24 cellular contexts compared by ENCODE assay signal in the genomic region with DNA sequence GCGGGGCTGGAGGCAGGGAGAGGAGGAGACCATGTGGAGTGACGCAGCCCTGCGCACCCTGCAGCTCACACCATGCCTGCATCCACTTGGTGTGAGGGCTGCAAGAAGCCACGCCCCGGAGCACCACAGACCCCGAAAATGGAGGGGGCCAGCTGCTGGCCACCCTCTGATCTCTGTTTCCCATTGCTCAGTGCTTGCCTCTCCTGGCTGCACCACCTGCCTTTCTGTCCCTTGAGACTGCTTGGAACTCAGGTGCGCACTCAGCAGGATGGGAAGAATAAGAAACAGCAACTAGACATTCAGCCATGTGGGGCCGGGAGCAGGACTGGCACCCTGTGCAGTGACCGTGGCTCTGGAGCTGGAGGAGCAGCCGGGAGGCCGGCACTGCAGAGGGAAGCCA.
DNase-seq lines count a peak whose midpoint lies in the region; ATAC-seq and TF ChIP-seq lines count a peak whose summit lies in the region.
"Had no signal": no experiment of that assay in that cellular context is flagged by ENCODE, and none has a peak within 500 bp of the region (broad histone marks: within the 10 kb centered on the region; RNA-seq: fewer than 3 reads in every experiment).

No MANE protein-coding gene starts in this region.

- H3K27ac Mint-ChIP-seq in H9 (peak overlapping the region in 1 of 3 experiments; percentile 89; a peak in 2 of 7 replicates), osteocyte (ENCODE audit: unreplicated experiment) (no peak overlapping the region), T-helper 17 cell (no peak overlapping the region)
- H3K27ac Mint-ChIP-seq: CD4-positive, alpha-beta T cell; HFFc6; T-cell; T-helper 2 cell treated with Interferon-gamma antibody and Interleukin-4, amounts not matched to agents 5 μg/mL and 100 μg/mL, for 36 hours had no signal

- H3K4me1 ChIP-seq in H9 (ENCODE audit: insufficient read depth, low read length), result no peaks in the 10 kb centered on the region
- H3K4me1 ChIP-seq: HAP-1 had no signal

- H3K18ac ChIP-seq in H9 (ENCODE audit: insufficient read length, low read depth, low read length), result peak overlapping the region; percentile 37

- no peak overlapping the region for H2AK5ac ChIP-seq in H9 (ENCODE audit: insufficient read length, low read length)

- H3K4me1 Mint-ChIP-seq in H9 (peaks cover 28 to 32% of the 10 kb centered on the region in 2 experiments), osteocyte (ENCODE audit: unreplicated experiment) (peaks cover 13% of the 10 kb centered on the region), T-helper 17 cell (peaks cover 8% of the 10 kb centered on the region)
- H3K4me1 Mint-ChIP-seq: T-cell had no signal

- no peak for TF ChIP-seq CTCF in H9 (conservative IDR thresholded peaks at IDR 0.05)
- TF ChIP-seq CTCF in osteocyte (IDR thresholded peaks at IDR 0.05), result no peak

- no peak overlapping the region for H2BK12ac ChIP-seq in H9 (ENCODE audit: insufficient read length, low read depth, low read length)

- no peak overlapping the region for H2BK120ac ChIP-seq in H9 (ENCODE audit: low read depth, low read length, poor library complexity, severe bottlenecking)

- no peaks in the 10 kb centered on the region for H3K27me3 ChIP-seq in H9 (ENCODE audit: insufficient read depth, low read length)
- H3K27me3 ChIP-seq: BLaER1 treated with 17β-estradiol and CSF1 and Interleukin-3, amounts not matched to agents 10 nM and 100 nM had no signal

- no peaks in the 10 kb centered on the region for H4K20me1 ChIP-seq in H9 (ENCODE audit: control insufficient read depth, insufficient read depth, insufficient read length)
- H4K20me1 ChIP-seq: BLaER1 treated with 17β-estradiol and CSF1 and Interleukin-3, amounts not matched to agents 10 nM and 100 nM had no signal

- no peaks in the 10 kb centered on the region for H3K9me3 ChIP-seq in H9 (ENCODE audit: control insufficient read depth, low read depth, low read length)
- no peaks in the 10 kb centered on the region for H3K9me3 ChIP-seq in T-helper 17 cell (ENCODE audit: control insufficient read depth, low read length, poor library complexity, severe bottlenecking)
- H3K9me3 ChIP-seq: HAP-1 had no signal

- no CpG with 5 or more reads among the region's 11 CpGs for WGBS in H9 (ENCODE audit: extremely low coverage, insufficient read length, low lambda C conversion rate)

- peaks cover 5% of the 10 kb centered on the region for H3K27me3 Mint-ChIP-seq in H9 (ENCODE audit: low read depth)
- H3K27me3 Mint-ChIP-seq in osteocyte (ENCODE audit: unreplicated experiment), result peaks cover 5% of the 10 kb centered on the region
- peaks cover 33% of the 10 kb centered on the region for H3K27me3 Mint-ChIP-seq in T-helper 17 cell

- no peak overlapping the region for H3K27ac ChIP-seq in H9 (ENCODE audit: insufficient read length, low read depth, low read length)
- H3K27ac ChIP-seq: BLaER1 treated with 17β-estradiol and CSF1 and Interleukin-3, amounts not matched to agents 10 nM and 100 nM; RWPE1 had no signal

- DNase-seq in H9, result no peak
- peak; percentile 29 for DNase-seq in NCI-H187 treated with DMSO at 0.1 percent for 48 hours (lab: John Stamatoyannopoulos, UW)
- DNase-seq in NCI-H69 (lab: John Stamatoyannopoulos, UW), result peak; percentile 67
- DNase-seq in osteocyte (ENCODE audit: extremely low spot score, unreplicated experiment), result peak; percentile 62
- DNase-seq in T-helper 17 cell, result no peak
- DNase-seq in activated T-cell treated with anti-CD3 and anti-CD28 coated beads, Interleukin-2, amount 50 U/mL, for 48 hours, result no peak
- no peak for DNase-seq in Ammon's horn (ENCODE audit: low spot score)
- DNase-seq: CD4-positive, alpha-beta T cell; HFFc6; KBM-7; MV-4-11; NCI-H1105 treated with DMSO at 0.1 percent for 48 hours; NCI-H2081; NCI-H446 treated with DMSO at 0.1 percent for 48 hours; NCI-H526 treated with DMSO at 0.1 percent for 48 hours; SHP77; T-cell had no signal

- H3K14ac ChIP-seq in H9 (ENCODE audit: insufficient read depth, low read length), result no peak overlapping the region

- H3K9ac ChIP-seq in H9 (ENCODE audit: extremely low read depth, insufficient read length, low read length), result no peak overlapping the region
- H3K9ac ChIP-seq: BLaER1 treated with 17β-estradiol and CSF1 and Interleukin-3, amounts not matched to agents 10 nM and 100 nM had no signal

- H3T11ph ChIP-seq in H9 (ENCODE audit: low read length), result no peak overlapping the region

- no peak overlapping the region for H4K8ac ChIP-seq in H9 (replicated peaks; ENCODE audit: insufficient read length, low read depth, low read length)

- no peaks in the 10 kb centered on the region for H3K23me2 ChIP-seq in H9 (ENCODE audit: insufficient read length, low read depth, low read length, poor library complexity, severe bottlenecking)

- no peaks in the 10 kb centered on the region for H3K9me3 Mint-ChIP-seq in H9
- no peaks in the 10 kb centered on the region for H3K9me3 Mint-ChIP-seq in osteocyte (ENCODE audit: unreplicated experiment)
- H3K9me3 Mint-ChIP-seq: CD4-positive, alpha-beta T cell; HFFc6; T-cell; T-helper 2 cell treated with Interferon-gamma antibody and Interleukin-4, amounts not matched to agents 5 μg/mL and 100 μg/mL, for 36 hours had no signal

- no peak overlapping the region for H2AFZ ChIP-seq in H9 (ENCODE audit: low read length)

- H3K79me1 ChIP-seq in H9 (ENCODE audit: insufficient read depth, low read depth, low read length, poor library complexity, severe bottlenecking), result no peaks in the 10 kb centered on the region

- no peak overlapping the region for H2BK15ac ChIP-seq in H9 (ENCODE audit: low read depth, low read length)

- H3K4me2 ChIP-seq in H9 (ENCODE audit: insufficient read depth, insufficient read length, low read length), result no peak overlapping the region
- H3K4me2 ChIP-seq: BLaER1 treated with 17β-estradiol and CSF1 and Interleukin-3, amounts not matched to agents 10 nM and 100 nM had no signal

- H4K91ac ChIP-seq in H9 (ENCODE audit: insufficient read length, low read depth, low read length), result no peak overlapping the region

- no peaks in the 10 kb centered on the region for H3K36me3 Mint-ChIP-seq in H9 (ENCODE audit: insufficient read depth in 1 of 3, low read depth in 3 of 3)
- no peaks in the 10 kb centered on the region for H3K36me3 Mint-ChIP-seq in osteocyte (ENCODE audit: unreplicated experiment)
- peaks cover 6% of the 10 kb centered on the region for H3K36me3 Mint-ChIP-seq in T-helper 17 cell (ENCODE audit: low read depth)
- H3K36me3 Mint-ChIP-seq: T-cell had no signal

- no peaks in the 10 kb centered on the region for H3K79me2 ChIP-seq in H9 (ENCODE audit: insufficient read depth, low read length)

- H2BK5ac ChIP-seq in H9 (ENCODE audit: insufficient read length, low read length), result no peak overlapping the region

- H3K4ac ChIP-seq in H9 (ENCODE audit: low read depth, low read length), result no peak overlapping the region

- H3K23ac ChIP-seq in H9 (ENCODE audit: insufficient read length, low read depth, low read length), result no peak overlapping the region

- H2BK20ac ChIP-seq in H9 (ENCODE audit: low read depth, low read length, poor library complexity, severe bottlenecking), result no peak overlapping the region

- no peak overlapping the region for H3K56ac ChIP-seq in H9 (ENCODE audit: insufficient read length, low read depth, low read length)

- ATAC-seq in T-helper 17 cell (no peak), GM19324 (IDR thresholded peaks at IDR 0.05; ENCODE audit: low FRiP score, unreplicated experiment) (no peak)
- ATAC-seq: GM12878, Panc1, T-cell had no signal

- H4K5ac ChIP-seq in H9 (ENCODE audit: insufficient read length, low read depth, low read length), result no peak overlapping the region

- H3K4me3 Mint-ChIP-seq in H9 (no peak overlapping the region), osteocyte (ENCODE audit: unreplicated experiment) (no peak overlapping the region), T-helper 17 cell (no peak overlapping the region)
- H3K4me3 Mint-ChIP-seq: CD4-positive, alpha-beta T cell; HFFc6; T-cell; T-helper 2 cell treated with Interferon-gamma antibody and Interleukin-4, amounts not matched to agents 5 μg/mL and 100 μg/mL, for 36 hours had no signal

Comparison
In these comparisons a context has a peak if more than half of its experiments do, and no peak if none do; other contexts are left out.
1. DNase-seq: peak in NCI-H187 treated with DMSO at 0.1 percent for 48 hours (single experiment), NCI-H69 (single experiment) and osteocyte (single experiment); none in H9 (single experiment), T-helper 17 cell (0 of 3), activated T-cell treated with anti-CD3 and anti-CD28 coated beads, Interleukin-2, amount 50 U/mL, for 48 hours (0 of 2) and Ammon's horn (single experiment).